2 cellular contexts compared by ENCODE assay signal in genomic region chr16:18280289-18280688, GRCh38. TPM values are rescaled to one million over a fixed set of nuclear protein-coding genes. Genes with fewer than 3 reads are reported as not detected.
"Had no signal": no experiment of that assay in that cellular context is flagged by ENCODE, and none has a peak within 500 bp of the region (broad histone marks: within the 10 kb centered on the region; RNA-seq: fewer than 3 reads in every experiment).

No MANE protein-coding gene starts in this region.

RNA-seq across cellular contexts. Expression of gene NPIPA8, which starts 56.2 kb away (rescaled TPM):
- total RNA-seq: thoracic aorta, vagina had no signal
